ENCODE assay signal across 1 cellular context in the genomic region with DNA sequence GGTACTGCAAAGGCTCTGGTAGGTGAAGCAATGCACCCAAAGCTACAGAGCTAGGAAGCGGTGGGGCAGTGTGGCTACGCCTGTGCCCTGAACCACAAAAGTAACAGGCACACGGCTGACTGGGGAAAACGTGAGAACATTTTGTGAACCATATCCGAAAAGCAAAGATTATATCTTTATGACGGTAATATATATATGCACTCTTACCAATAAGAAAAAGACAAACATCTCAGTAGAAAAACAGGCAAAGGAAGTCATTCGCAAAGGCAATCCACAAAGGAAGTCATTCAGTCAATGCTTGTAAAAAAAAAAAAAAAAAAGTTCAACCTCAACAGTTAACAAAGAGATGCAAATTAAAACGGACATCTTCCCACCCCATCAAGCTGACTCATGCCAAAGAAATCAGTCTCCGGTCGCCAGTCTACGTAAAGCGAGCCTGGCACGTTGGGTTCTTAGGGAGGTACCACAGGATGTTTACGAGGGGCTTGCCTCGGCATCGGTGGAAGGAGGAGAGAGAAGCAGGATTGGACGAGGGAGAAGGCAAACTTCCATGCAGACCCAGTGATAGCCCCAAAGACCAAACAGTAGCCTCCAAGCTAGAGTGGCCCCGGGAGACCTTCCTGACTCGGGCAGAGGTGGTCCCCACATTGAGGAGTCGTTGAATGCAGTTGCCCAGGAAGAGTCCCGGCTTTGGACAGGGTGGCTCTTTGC.
TF ChIP-seq lines count a peak whose summit lies in the region.

No MANE protein-coding gene starts in this region.

TF ChIP-seq in GM23338, 12 proteins besides CTCF, POLR2A, EP300 and RAD21 (continued from another document):
- TF ChIP-seq, protein P1, sequence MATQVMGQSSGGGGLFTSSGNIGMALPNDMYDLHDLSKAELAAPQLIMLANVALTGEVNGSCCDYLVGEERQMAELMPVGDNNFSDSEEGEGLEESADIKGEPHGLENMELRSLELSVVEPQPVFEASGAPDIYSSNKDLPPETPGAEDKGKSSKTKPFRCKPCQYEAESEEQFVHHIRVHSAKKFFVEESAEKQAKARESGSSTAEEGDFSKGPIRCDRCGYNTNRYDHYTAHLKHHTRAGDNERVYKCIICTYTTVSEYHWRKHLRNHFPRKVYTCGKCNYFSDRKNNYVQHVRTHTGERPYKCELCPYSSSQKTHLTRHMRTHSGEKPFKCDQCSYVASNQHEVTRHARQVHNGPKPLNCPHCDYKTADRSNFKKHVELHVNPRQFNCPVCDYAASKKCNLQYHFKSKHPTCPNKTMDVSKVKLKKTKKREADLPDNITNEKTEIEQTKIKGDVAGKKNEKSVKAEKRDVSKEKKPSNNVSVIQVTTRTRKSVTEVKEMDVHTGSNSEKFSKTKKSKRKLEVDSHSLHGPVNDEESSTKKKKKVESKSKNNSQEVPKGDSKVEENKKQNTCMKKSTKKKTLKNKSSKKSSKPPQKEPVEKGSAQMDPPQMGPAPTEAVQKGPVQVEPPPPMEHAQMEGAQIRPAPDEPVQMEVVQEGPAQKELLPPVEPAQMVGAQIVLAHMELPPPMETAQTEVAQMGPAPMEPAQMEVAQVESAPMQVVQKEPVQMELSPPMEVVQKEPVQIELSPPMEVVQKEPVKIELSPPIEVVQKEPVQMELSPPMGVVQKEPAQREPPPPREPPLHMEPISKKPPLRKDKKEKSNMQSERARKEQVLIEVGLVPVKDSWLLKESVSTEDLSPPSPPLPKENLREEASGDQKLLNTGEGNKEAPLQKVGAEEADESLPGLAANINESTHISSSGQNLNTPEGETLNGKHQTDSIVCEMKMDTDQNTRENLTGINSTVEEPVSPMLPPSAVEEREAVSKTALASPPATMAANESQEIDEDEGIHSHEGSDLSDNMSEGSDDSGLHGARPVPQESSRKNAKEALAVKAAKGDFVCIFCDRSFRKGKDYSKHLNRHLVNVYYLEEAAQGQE (IDR thresholded peaks at IDR 0.05; ENCODE audit: unreplicated experiment) = no peak
- TF ChIP-seq EZH2phosphoT487 (IDR thresholded peaks at IDR 0.05; ENCODE audit: unreplicated experiment) (no peak), ZNF114 (CRISPR knock-in tag; IDR thresholded peaks at IDR 0.05) (no peak), EZH2 (IDR thresholded peaks at IDR 0.05; ENCODE audit: low read depth, unreplicated experiment) (no peak)
- TF ChIP-seq, protein P2, sequence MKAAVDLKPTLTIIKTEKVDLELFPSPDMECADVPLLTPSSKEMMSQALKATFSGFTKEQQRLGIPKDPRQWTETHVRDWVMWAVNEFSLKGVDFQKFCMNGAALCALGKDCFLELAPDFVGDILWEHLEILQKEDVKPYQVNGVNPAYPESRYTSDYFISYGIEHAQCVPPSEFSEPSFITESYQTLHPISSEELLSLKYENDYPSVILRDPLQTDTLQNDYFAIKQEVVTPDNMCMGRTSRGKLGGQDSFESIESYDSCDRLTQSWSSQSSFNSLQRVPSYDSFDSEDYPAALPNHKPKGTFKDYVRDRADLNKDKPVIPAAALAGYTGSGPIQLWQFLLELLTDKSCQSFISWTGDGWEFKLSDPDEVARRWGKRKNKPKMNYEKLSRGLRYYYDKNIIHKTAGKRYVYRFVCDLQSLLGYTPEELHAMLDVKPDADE (IDR thresholded peaks at IDR 0.05) = no peak
- TF ChIP-seq, protein P3, sequence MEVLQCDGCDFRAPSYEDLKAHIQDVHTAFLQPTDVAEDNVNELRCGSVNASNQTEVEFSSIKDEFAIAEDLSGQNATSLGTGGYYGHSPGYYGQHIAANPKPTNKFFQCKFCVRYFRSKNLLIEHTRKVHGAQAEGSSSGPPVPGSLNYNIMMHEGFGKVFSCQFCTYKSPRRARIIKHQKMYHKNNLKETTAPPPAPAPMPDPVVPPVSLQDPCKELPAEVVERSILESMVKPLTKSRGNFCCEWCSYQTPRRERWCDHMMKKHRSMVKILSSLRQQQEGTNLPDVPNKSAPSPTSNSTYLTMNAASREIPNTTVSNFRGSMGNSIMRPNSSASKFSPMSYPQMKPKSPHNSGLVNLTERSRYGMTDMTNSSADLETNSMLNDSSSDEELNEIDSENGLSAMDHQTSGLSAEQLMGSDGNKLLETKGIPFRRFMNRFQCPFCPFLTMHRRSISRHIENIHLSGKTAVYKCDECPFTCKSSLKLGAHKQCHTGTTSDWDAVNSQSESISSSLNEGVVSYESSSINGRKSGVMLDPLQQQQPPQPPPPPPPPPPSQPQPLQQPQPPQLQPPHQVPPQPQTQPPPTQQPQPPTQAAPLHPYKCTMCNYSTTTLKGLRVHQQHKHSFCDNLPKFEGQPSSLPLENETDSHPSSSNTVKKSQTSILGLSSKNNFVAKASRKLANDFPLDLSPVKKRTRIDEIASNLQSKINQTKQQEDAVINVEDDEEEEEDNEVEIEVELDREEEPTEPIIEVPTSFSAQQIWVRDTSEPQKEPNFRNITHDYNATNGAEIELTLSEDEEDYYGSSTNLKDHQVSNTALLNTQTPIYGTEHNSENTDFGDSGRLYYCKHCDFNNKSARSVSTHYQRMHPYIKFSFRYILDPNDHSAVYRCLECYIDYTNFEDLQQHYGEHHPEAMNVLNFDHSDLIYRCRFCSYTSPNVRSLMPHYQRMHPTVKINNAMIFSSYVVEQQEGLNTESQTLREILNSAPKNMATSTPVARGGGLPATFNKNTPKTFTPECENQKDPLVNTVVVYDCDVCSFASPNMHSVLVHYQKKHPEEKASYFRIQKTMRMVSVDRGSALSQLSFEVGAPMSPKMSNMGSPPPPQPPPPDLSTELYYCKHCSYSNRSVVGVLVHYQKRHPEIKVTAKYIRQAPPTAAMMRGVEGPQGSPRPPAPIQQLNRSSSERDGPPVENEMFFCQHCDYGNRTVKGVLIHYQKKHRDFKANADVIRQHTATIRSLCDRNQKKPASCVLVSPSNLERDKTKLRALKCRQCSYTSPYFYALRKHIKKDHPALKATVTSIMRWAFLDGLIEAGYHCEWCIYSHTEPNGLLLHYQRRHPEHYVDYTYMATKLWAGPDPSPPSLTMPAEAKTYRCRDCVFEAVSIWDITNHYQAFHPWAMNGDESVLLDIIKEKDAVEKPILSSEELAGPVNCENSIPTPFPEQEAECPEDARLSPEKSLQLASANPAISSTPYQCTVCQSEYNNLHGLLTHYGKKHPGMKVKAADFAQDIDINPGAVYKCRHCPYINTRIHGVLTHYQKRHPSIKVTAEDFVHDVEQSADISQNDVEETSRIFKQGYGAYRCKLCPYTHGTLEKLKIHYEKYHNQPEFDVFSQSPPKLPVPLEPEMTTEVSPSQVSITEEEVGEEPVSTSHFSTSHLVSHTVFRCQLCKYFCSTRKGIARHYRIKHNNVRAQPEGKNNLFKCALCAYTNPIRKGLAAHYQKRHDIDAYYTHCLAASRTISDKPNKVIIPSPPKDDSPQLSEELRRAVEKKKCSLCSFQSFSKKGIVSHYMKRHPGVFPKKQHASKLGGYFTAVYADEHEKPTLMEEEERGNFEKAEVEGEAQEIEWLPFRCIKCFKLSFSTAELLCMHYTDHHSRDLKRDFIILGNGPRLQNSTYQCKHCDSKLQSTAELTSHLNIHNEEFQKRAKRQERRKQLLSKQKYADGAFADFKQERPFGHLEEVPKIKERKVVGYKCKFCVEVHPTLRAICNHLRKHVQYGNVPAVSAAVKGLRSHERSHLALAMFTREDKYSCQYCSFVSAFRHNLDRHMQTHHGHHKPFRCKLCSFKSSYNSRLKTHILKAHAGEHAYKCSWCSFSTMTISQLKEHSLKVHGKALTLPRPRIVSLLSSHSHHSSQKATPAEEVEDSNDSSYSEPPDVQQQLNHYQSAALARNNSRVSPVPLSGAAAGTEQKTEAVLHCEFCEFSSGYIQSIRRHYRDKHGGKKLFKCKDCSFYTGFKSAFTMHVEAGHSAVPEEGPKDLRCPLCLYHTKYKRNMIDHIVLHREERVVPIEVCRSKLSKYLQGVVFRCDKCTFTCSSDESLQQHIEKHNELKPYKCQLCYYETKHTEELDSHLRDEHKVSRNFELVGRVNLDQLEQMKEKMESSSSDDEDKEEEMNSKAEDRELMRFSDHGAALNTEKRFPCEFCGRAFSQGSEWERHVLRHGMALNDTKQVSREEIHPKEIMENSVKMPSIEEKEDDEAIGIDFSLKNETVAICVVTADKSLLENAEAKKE (CRISPR knock-in tag; IDR thresholded peaks at IDR 0.05) = no peak
